10 cellular contexts compared by ENCODE assay signal in genomic region chr1:119631086-119631432, GRCh38. TPM values are rescaled to one million over a fixed set of nuclear protein-coding genes. Genes with fewer than 3 reads are reported as not detected.
A peak's percentile ranks its signal among the peaks of the same experiment; 100 is the strongest.
DNase-seq lines count a peak whose midpoint lies in the region; ATAC-seq and TF ChIP-seq lines count a peak whose summit lies in the region.
"Had no signal": no experiment of that assay in that cellular context is flagged by ENCODE, and none has a peak within 500 bp of the region (broad histone marks: within the 10 kb centered on the region; RNA-seq: fewer than 3 reads in every experiment).

No MANE protein-coding gene starts in this region.

- peak overlapping the region; percentile 92 for H2BK5ac ChIP-seq in mesenchymal stem cell (ENCODE audit: low read depth, low read length, poor library complexity, severe bottlenecking)

- H2AK5ac ChIP-seq in mesenchymal stem cell (ENCODE audit: low read length, severe bottlenecking), result peak overlapping the region; percentile 92

- H3K9me3 ChIP-seq in Peyer's patch, result no peaks in the 10 kb centered on the region
- no peaks in the 10 kb centered on the region for H3K9me3 ChIP-seq in endocrine pancreas (ENCODE audit: control insufficient read depth, low read length)
- no peaks in the 10 kb centered on the region for H3K9me3 ChIP-seq in mesenchymal stem cell (ENCODE audit: control insufficient read depth, low read length)
- H3K9me3 ChIP-seq in stomach smooth muscle (ENCODE audit: control insufficient read depth in 2 of 2, low read length in 2 of 2), result no peaks in the 10 kb centered on the region
- no peaks in the 10 kb centered on the region for H3K9me3 ChIP-seq in CD4-positive, alpha-beta memory T cell (ENCODE audit: control insufficient read depth in 1 of 2, low read length in 2 of 2)
- H3K9me3 ChIP-seq: neutrophil had no signal

- peak overlapping the region; percentile 73 for H4K8ac ChIP-seq in mesenchymal stem cell (ENCODE audit: low read length)

- H3K4me2 ChIP-seq in mesenchymal stem cell (ENCODE audit: low read length, poor library complexity, severe bottlenecking), result peak overlapping the region; percentile 79

- no peak overlapping the region for H2BK120ac ChIP-seq in mesenchymal stem cell (ENCODE audit: low read depth, low read length)

- H3K4ac ChIP-seq in mesenchymal stem cell (ENCODE audit: low read depth in 1 of 2, low read length in 2 of 2), result peak overlapping the region; percentile 35 to 47

- H2AFZ ChIP-seq in mesenchymal stem cell (ENCODE audit: low read depth, low read length), result no peak overlapping the region

- no peaks in the 10 kb centered on the region for H3K36me3 Mint-ChIP-seq in activated CD4-positive, alpha-beta T cell treated with anti-CD3 and anti-CD28 coated beads for 36 hours (ENCODE audit: low read depth)
- H3K36me3 Mint-ChIP-seq in CD4-positive, alpha-beta memory T cell, result no peaks in the 10 kb centered on the region

- H3K27me3 ChIP-seq in Peyer's patch (no peaks in the 10 kb centered on the region), endocrine pancreas (ENCODE audit: control insufficient read depth, insufficient read depth, low read length) (no peaks in the 10 kb centered on the region), mesenchymal stem cell (ENCODE audit: control insufficient read depth in 1 of 2, insufficient read depth in 1 of 2, low read length in 2 of 2) (no peaks in the 10 kb centered on the region), stomach smooth muscle (ENCODE audit: control insufficient read depth in 1 of 2, insufficient read depth in 2 of 2, low read length in 2 of 2) (no peaks in the 10 kb centered on the region)
- H3K27me3 ChIP-seq in CD4-positive, alpha-beta memory T cell (ENCODE audit: insufficient read depth, low read length), result peaks cover 22% of the 10 kb centered on the region

- peak overlapping the region in 1 of 2 experiments; percentile 86 for H3K14ac ChIP-seq in mesenchymal stem cell (ENCODE audit: low read length in 2 of 2)

- H3K4me3 Mint-ChIP-seq in activated CD4-positive, alpha-beta T cell treated with anti-CD3 and anti-CD28 coated beads for 36 hours, result no peak overlapping the region
- no peak overlapping the region for H3K4me3 Mint-ChIP-seq in CD4-positive, alpha-beta memory T cell

- TF ChIP-seq POLR2A in Peyer's patch (IDR thresholded peaks at IDR 0.05), result no peak

- peak overlapping the region; percentile 36 for H2BK15ac ChIP-seq in mesenchymal stem cell (ENCODE audit: low read depth, poor library complexity, severe bottlenecking)

- DNase-seq in Peyer's patch, result no peak
- no peak for DNase-seq in mesenchymal stem cell
- no peak for DNase-seq in activated gamma-delta T cell (lab: John Stamatoyannopoulos, UW)
- DNase-seq in activated CD4-positive, alpha-beta T cell treated with anti-CD3 and anti-CD28 coated beads for 36 hours, result no peak
- no peak for DNase-seq in CD4-positive, alpha-beta memory T cell
- DNase-seq: activated gamma-delta T cell treated with Interleukin-2 at 50 U/mL for 16 hours had no signal

- TF ChIP-seq CTCF in Peyer's patch (IDR thresholded peaks at IDR 0.05), result no peak

- ATAC-seq in activated CD4-positive, alpha-beta T cell treated with anti-CD3 and anti-CD28 coated beads for 36 hours, result no peak
- ATAC-seq in GM21360 (IDR thresholded peaks at IDR 0.05; ENCODE audit: unreplicated experiment), result no peak

- H3K4me1 Mint-ChIP-seq in activated CD4-positive, alpha-beta T cell treated with anti-CD3 and anti-CD28 coated beads for 36 hours, result no peaks in the 10 kb centered on the region
- no peaks in the 10 kb centered on the region for H3K4me1 Mint-ChIP-seq in CD4-positive, alpha-beta memory T cell

- 93% methylated on average over 17 of the region's 17 CpGs for WGBS in mesenchymal stem cell

- intact Hi-C loops in activated CD4-positive, alpha-beta T cell treated with anti-CD3 and anti-CD28 coated beads for 36 hours (cut with DNase I, micrococcal nuclease), result no loop called here
- intact Hi-C loops in CD4-positive, alpha-beta memory T cell (cut with micrococcal nuclease), result no loop called here

- H3K27me3 Mint-ChIP-seq in activated CD4-positive, alpha-beta T cell treated with anti-CD3 and anti-CD28 coated beads for 36 hours, result peaks cover 51% of the 10 kb centered on the region
- H3K27me3 Mint-ChIP-seq in CD4-positive, alpha-beta memory T cell, result peaks cover 41 to 46% of the 10 kb centered on the region in 2 donors

- POLR2A ChIA-PET in activated CD4-positive, alpha-beta T cell treated with anti-CD3 and anti-CD28 coated beads for 36 hours (lab: Charles Lee), result no interaction called here
- POLR2A ChIA-PET in CD4-positive, alpha-beta memory T cell (lab: Charles Lee; ENCODE audit: partially characterized antibody), result no interaction called here

- no peaks in the 10 kb centered on the region for H3K9me3 Mint-ChIP-seq in activated CD4-positive, alpha-beta T cell treated with anti-CD3 and anti-CD28 coated beads for 36 hours (ENCODE audit: low read depth)
- no peaks in the 10 kb centered on the region for H3K9me3 Mint-ChIP-seq in CD4-positive, alpha-beta memory T cell

- H3K27ac ChIP-seq in Peyer's patch (peak overlapping the region in 2 of 4 donors; percentile 46 to 54), mesenchymal stem cell (ENCODE audit: low read length, poor library complexity, severe bottlenecking) (peak overlapping the region; percentile 83), stomach smooth muscle (ENCODE audit: low read length) (no peak overlapping the region)
- no peak overlapping the region for H3K27ac ChIP-seq in CD4-positive, alpha-beta memory T cell (ENCODE audit: low read depth, low read length)
- H3K27ac ChIP-seq: neutrophil had no signal

- no peaks in the 10 kb centered on the region for H3K36me3 ChIP-seq in Peyer's patch
- H3K36me3 ChIP-seq in endocrine pancreas (ENCODE audit: control insufficient read depth, insufficient read depth, low read length), result no peaks in the 10 kb centered on the region
- H3K36me3 ChIP-seq in mesenchymal stem cell (ENCODE audit: control insufficient read depth in 1 of 2, insufficient read depth in 2 of 2, low read depth in 1 of 2, low read length in 2 of 2), result peaks cover 0 to 3% of the 10 kb centered on the region in 2 experiments
- no peaks in the 10 kb centered on the region for H3K36me3 ChIP-seq in stomach smooth muscle (ENCODE audit: control insufficient read depth in 2 of 2, insufficient read depth in 2 of 2, low read length in 2 of 2)
- H3K36me3 ChIP-seq in CD4-positive, alpha-beta memory T cell (ENCODE audit: insufficient read depth, low read length), result no peaks in the 10 kb centered on the region
- H3K36me3 ChIP-seq: neutrophil had no signal

- peak overlapping the region in 1 of 2 experiments; percentile 54 for H2BK12ac ChIP-seq in mesenchymal stem cell (ENCODE audit: low read length in 2 of 2)

- peaks cover 24% of the 10 kb centered on the region for H3K79me1 ChIP-seq in mesenchymal stem cell (replicated peaks; ENCODE audit: low read length, poor library complexity, severe bottlenecking)

- H3K27ac Mint-ChIP-seq in activated CD4-positive, alpha-beta T cell treated with anti-CD3 and anti-CD28 coated beads for 36 hours, result no peak overlapping the region
- no peak overlapping the region for H3K27ac Mint-ChIP-seq in CD4-positive, alpha-beta memory T cell

- CTCF ChIA-PET in activated CD4-positive, alpha-beta T cell treated with anti-CD3 and anti-CD28 coated beads for 36 hours (lab: Charles Lee), result interaction anchor here (1.0 kb wide), 1 partner anchor 44 kb away, joined by 3 read pairs; no protein-coding TSS in a partner anchor
- CTCF ChIA-PET in CD4-positive, alpha-beta memory T cell (lab: Charles Lee; ENCODE audit: partially characterized antibody), result no interaction called here

- no peak overlapping the region for H3K23ac ChIP-seq in mesenchymal stem cell (ENCODE audit: low read length in 2 of 2)

- H3K18ac ChIP-seq in mesenchymal stem cell (ENCODE audit: low read depth in 1 of 2, low read length in 2 of 2), result peak overlapping the region; percentile 61

- peak overlapping the region; percentile 85 for H4K91ac ChIP-seq in mesenchymal stem cell (ENCODE audit: low read length)

- H3K9ac ChIP-seq in endocrine pancreas (ENCODE audit: control insufficient read depth, insufficient read depth, low read length) (peak overlapping the region; percentile 71), mesenchymal stem cell (ENCODE audit: low read length) (peak overlapping the region; percentile 75), stomach smooth muscle (ENCODE audit: low read length in 2 of 2) (peak overlapping the region; percentile 28 to 36)

- peak overlapping the region; percentile 8 to 50 (median 26) for H3K4me3 ChIP-seq in Peyer's patch
- H3K4me3 ChIP-seq in endocrine pancreas (ENCODE audit: control insufficient read depth, insufficient read depth, low read length), result no peak overlapping the region
- peak overlapping the region in 1 of 2 experiments; percentile 69 for H3K4me3 ChIP-seq in mesenchymal stem cell (ENCODE audit: insufficient read depth in 1 of 2, low read depth in 1 of 2, low read length in 2 of 2)
- peak overlapping the region; percentile 44 to 68 for H3K4me3 ChIP-seq in stomach smooth muscle (ENCODE audit: low read length in 2 of 2)
- H3K4me3 ChIP-seq in CD4-positive, alpha-beta memory T cell (ENCODE audit: low read length in 2 of 2), result no peak overlapping the region

- H3K4me1 ChIP-seq in Peyer's patch (peaks cover 0 to 23% (median 4%) of the 10 kb centered on the region in 4 donors), endocrine pancreas (ENCODE audit: control insufficient read depth, insufficient read depth, low read length) (peaks cover 20% of the 10 kb centered on the region), mesenchymal stem cell (ENCODE audit: control insufficient read depth, insufficient read depth, low read depth, low read length) (peaks cover 24% of the 10 kb centered on the region), stomach smooth muscle (ENCODE audit: control insufficient read depth, insufficient read depth, low read length) (peaks cover 26% of the 10 kb centered on the region)
- H3K4me1 ChIP-seq in CD4-positive, alpha-beta memory T cell (ENCODE audit: insufficient read depth, low read length), result no peaks in the 10 kb centered on the region

RNA-seq across cellular contexts. Expression of gene ZNF697, which starts 17.0 kb away (rescaled TPM):
- 1 to 10 TPM; 4.4 to 6.3 (median 5.0) TPM for total RNA-seq in Peyer's patch
- 6.4 TPM for polyA plus RNA-seq in mesenchymal stem cell (2013, experiment 1 of 2)
- polyA plus RNA-seq in mesenchymal stem cell (2013, experiment 2 of 2), result 6.3 TPM
- under 1 TPM; 0.50 to 0.63 TPM for total RNA-seq in activated CD4-positive, alpha-beta T cell treated with anti-CD3 and anti-CD28 coated beads for 36 hours
- under 1 TPM; 0.06 to 0.22 TPM for total RNA-seq in CD4-positive, alpha-beta memory T cell
- polyA plus RNA-seq in CD4-positive, alpha-beta memory T cell, result not detected

Comparison
In these comparisons a context has a peak if more than half of its experiments do, and no peak if none do; other contexts are left out.
1. H3K4me3 ChIP-seq: peak in Peyer's patch (4 of 4) and stomach smooth muscle (2 of 2); none in endocrine pancreas (single experiment) and CD4-positive, alpha-beta memory T cell (0 of 2).
2. Peak in every context shown above with its lines, with median percentiles within 50 percentile points of each other: H3K9ac ChIP-seq.